In genomic region chr16:49504626-49505025, GRCh38 we compare ENCODE assay signal across 21 cellular contexts.
A peak's percentile ranks its signal among the peaks of the same experiment; 100 is the strongest.
DNase-seq lines count a peak whose midpoint lies in the region; ATAC-seq, FAIRE-seq and TF ChIP-seq lines count a peak whose summit lies in the region.
"Had no signal": no experiment of that assay in that cellular context is flagged by ENCODE, and none has a peak within 500 bp of the region (broad histone marks: within the 10 kb centered on the region; RNA-seq: fewer than 3 reads in every experiment).

No MANE protein-coding gene starts in this region.

- no peaks in the 10 kb centered on the region for H3K79me2 ChIP-seq in HepG2 (ENCODE audit: insufficient read depth, low read length)
- no peaks in the 10 kb centered on the region for H3K79me2 ChIP-seq in PC-3 (ENCODE audit: low read length)

- TF ChIP-seq EP300 in HepG2 (IDR thresholded peaks at IDR 0.05; ENCODE audit: low read depth in 2 of 2, low read length in 2 of 2) (no peak), HepG2 (CRISPR knock-in tag; IDR thresholded peaks at IDR 0.05; ENCODE audit: borderline replicate concordance) (no peak)

- H3K9ac ChIP-seq in HepG2 (ENCODE audit: insufficient read depth, low read depth, low read length) (no peak overlapping the region), PC-3 (ENCODE audit: low read length) (no peak overlapping the region)
- H3K9ac ChIP-seq: SK-N-SH had no signal

- DNase-seq in HepG2 (ENCODE audit: low spot score), result no peak
- DNase-seq in right lobe of liver, result no peak
- DNase-seq in RWPE2 (ENCODE audit: low spot score), result peak; percentile 15
- DNase-seq in mesenteric fat pad (ENCODE audit: low spot score), result peak; percentile 60
- no peak for DNase-seq in DMS153 (lab: John Stamatoyannopoulos, UW)
- DNase-seq in PC-3, result no peak
- no peak for DNase-seq in omental fat pad (ENCODE audit: low spot score)
- DNase-seq: Calu3, DND-41, Karpas-422, NCI-H1092, NCI-H1436 treated with DMSO at 0.1 percent for 48 hours, NCI-H2029 treated with DMSO at 0.1 percent for 48 hours, NCI-H446 treated with DMSO at 0.1 percent for 48 hours, NCI-H526 treated with DMSO at 0.1 percent for 48 hours, SK-N-SH, SW 1271 had no signal

- POLR2A ChIA-PET in HepG2 (lab: Yijun Ruan, JAX) (no interaction called here), PC-3 (lab: Charles Lee; ENCODE audit: unreplicated experiment) (no interaction called here)

- H3K4me1 ChIP-seq in HepG2 (ENCODE audit: insufficient read depth, low read length) (peaks cover 22% of the 10 kb centered on the region), right lobe of liver (peaks cover 0 to 13% (median 0%) of the 10 kb centered on the region in 4 donors), RWPE2 (ENCODE audit: insufficient read depth, poor library complexity, severe bottlenecking) (no peaks in the 10 kb centered on the region), PC-3 (ENCODE audit: insufficient read depth, low read length) (no peaks in the 10 kb centered on the region)

- no peak for TF ChIP-seq CTCF in HepG2 (CRISPR knock-in tag; IDR thresholded peaks at IDR 0.05)
- TF ChIP-seq CTCF in right lobe of liver (IDR thresholded peaks at IDR 0.05), result no peak
- no peak for TF ChIP-seq CTCF in RWPE2 (IDR thresholded peaks at IDR 0.05; ENCODE audit: poor library complexity, severe bottlenecking)
- TF ChIP-seq CTCF in PC-3 (conservative IDR thresholded peaks at IDR 0.05; ENCODE audit: low read depth, low read length), result no peak
- TF ChIP-seq CTCF in omental fat pad (IDR thresholded peaks at IDR 0.05), result no peak

- no peaks in the 10 kb centered on the region for H4K20me1 ChIP-seq in HepG2 (ENCODE audit: insufficient read depth, low read length)
- H4K20me1 ChIP-seq in PC-3 (ENCODE audit: low read length), result no peaks in the 10 kb centered on the region

- WGBS in HepG2 (ENCODE audit: low lambda C conversion rate), result 80% methylated on average over 2 of the region's 2 CpGs
- WGBS in right lobe of liver (ENCODE audit: insufficient coverage, low coverage, low lambda C conversion rate, missing lambda C conversion rate), result no CpG with 5 or more reads among the region's 2 CpGs

- H3K27me3 ChIP-seq in HepG2 (ENCODE audit: control insufficient read depth in 1 of 2, insufficient read depth in 2 of 2, low read length in 2 of 2), result no peaks in the 10 kb centered on the region; a peak in 1 of 5 replicates
- H3K27me3 ChIP-seq in right lobe of liver, result no peaks in the 10 kb centered on the region
- H3K27me3 ChIP-seq in RWPE2 (ENCODE audit: insufficient read depth, poor library complexity, severe bottlenecking), result peaks cover 3% of the 10 kb centered on the region
- no peaks in the 10 kb centered on the region for H3K27me3 ChIP-seq in PC-3 (ENCODE audit: low read length)
- H3K27me3 ChIP-seq: Peyer's patch had no signal

- no peak for TF ChIP-seq POLR2A in HepG2 (IDR thresholded peaks at IDR 0.05; ENCODE audit: insufficient read depth in 1 of 2, low read depth in 2 of 2, low read length in 2 of 2)
- no peak for TF ChIP-seq POLR2A in right lobe of liver (IDR thresholded peaks at IDR 0.05)

- H3K4me2 ChIP-seq in HepG2 (ENCODE audit: low read depth, low read length) (no peak overlapping the region), PC-3 (ENCODE audit: low read length) (no peak overlapping the region)
- H3K4me2 ChIP-seq: SK-N-SH had no signal

- no peaks in the 10 kb centered on the region for H3K9me3 ChIP-seq in HepG2 (ENCODE audit: low read length)
- H3K9me3 ChIP-seq in right lobe of liver, result no peaks in the 10 kb centered on the region
- H3K9me3 ChIP-seq in RWPE2 (ENCODE audit: severe bottlenecking), result no peaks in the 10 kb centered on the region
- no peaks in the 10 kb centered on the region for H3K9me3 ChIP-seq in PC-3 (ENCODE audit: low read length)
- H3K9me3 ChIP-seq: Peyer's patch, SK-N-SH had no signal

- no peak overlapping the region for H3K27ac ChIP-seq in HepG2 (ENCODE audit: extremely low read length, insufficient read depth, low read length)
- no peak overlapping the region for H3K27ac ChIP-seq in right lobe of liver
- H3K27ac ChIP-seq in RWPE2 (ENCODE audit: poor library complexity, severe bottlenecking), result no peak overlapping the region
- no peak overlapping the region for H3K27ac ChIP-seq in PC-3 (ENCODE audit: low read length)
- H3K27ac ChIP-seq: Peyer's patch had no signal

- H3K4me3 ChIP-seq in HepG2 (replicated peaks in 1 of 3; ENCODE audit: insufficient read depth in 1 of 3, low read depth in 2 of 3, low read length in 3 of 3), result no peak overlapping the region
- H3K4me3 ChIP-seq in right lobe of liver, result no peak overlapping the region
- no peak overlapping the region for H3K4me3 ChIP-seq in RWPE2 (ENCODE audit: severe bottlenecking)
- no peak overlapping the region for H3K4me3 ChIP-seq in PC-3 (ENCODE audit: low read length)
- H3K4me3 ChIP-seq: Peyer's patch had no signal

- H3F3A ChIP-seq in PC-3 (ENCODE audit: low read length, unreplicated experiment), result no peaks in the 10 kb centered on the region

- H3K36me3 ChIP-seq in HepG2 (replicated peaks in 1 of 2; ENCODE audit: control insufficient read depth in 1 of 2, insufficient read depth in 2 of 2, low read length in 2 of 2), result no peaks in the 10 kb centered on the region
- H3K36me3 ChIP-seq in right lobe of liver, result no peaks in the 10 kb centered on the region
- H3K36me3 ChIP-seq in RWPE2 (ENCODE audit: low read depth), result no peaks in the 10 kb centered on the region
- H3K36me3 ChIP-seq in PC-3 (ENCODE audit: low read depth, low read length), result no peaks in the 10 kb centered on the region
- H3K36me3 ChIP-seq: Peyer's patch had no signal

- BruUV-seq in HepG2 (replicated peaks; lab: Mats Ljungman, UMichigan), result no TSS peak
- BruUV-seq in PC-3 (replicated peaks; lab: Mats Ljungman, UMichigan), result no TSS peak

- ATAC-seq in HepG2 (no peak), right lobe of liver (no peak), RWPE2 (ENCODE audit: low read depth) (no peak), PC-3 (no peak), omental fat pad (ENCODE audit: low FRiP score) (no peak)
- ATAC-seq: HCT116 had no signal

- no peak overlapping the region for H2AFZ ChIP-seq in HepG2 (ENCODE audit: low read length)
- no peak overlapping the region for H2AFZ ChIP-seq in PC-3 (ENCODE audit: low read length)

- intact Hi-C loops in HepG2 (cut with micrococcal nuclease; ENCODE audit: unreplicated experiment) (no loop called here), right lobe of liver (cut with DNase I) (no loop called here), PC-3 (cut with micrococcal nuclease) (no loop called here)

- no peaks in the 10 kb centered on the region for H3K9me2 ChIP-seq in PC-3 (replicated peaks; ENCODE audit: low read length)
- H3K9me2 ChIP-seq: SK-N-SH had no signal

- CTCF ChIA-PET in HepG2 (lab: Yijun Ruan, JAX; ENCODE audit: low intra/inter-chr PET ratio, low total read pairs) (no interaction called here), PC-3 (lab: Charles Lee) (no interaction called here)

- TF ChIP-seq RAD21 in HepG2 (CRISPR knock-in tag; IDR thresholded peaks at IDR 0.05), result no peak

- no peak for FAIRE-seq in HepG2 (lab: Jason Lieb, UNC)
- FAIRE-seq: GM19239, H1 had no signal

- in situ Hi-C loops in HepG2 (cut with HindIII; ENCODE audit: extremely low pct_ligation_motif_present, low pct_unique_long_range_greater_than_20kb), result no loop called here

TF ChIP-seq in HepG2, 621 proteins besides CTCF, POLR2A, EP300 and RAD21 (continues in another document):
- no peak for TF ChIP-seq ZNF788 (CRISPR knock-in tag; IDR thresholded peaks at IDR 0.05; ENCODE audit: borderline replicate concordance)
- TF ChIP-seq, protein P1, sequence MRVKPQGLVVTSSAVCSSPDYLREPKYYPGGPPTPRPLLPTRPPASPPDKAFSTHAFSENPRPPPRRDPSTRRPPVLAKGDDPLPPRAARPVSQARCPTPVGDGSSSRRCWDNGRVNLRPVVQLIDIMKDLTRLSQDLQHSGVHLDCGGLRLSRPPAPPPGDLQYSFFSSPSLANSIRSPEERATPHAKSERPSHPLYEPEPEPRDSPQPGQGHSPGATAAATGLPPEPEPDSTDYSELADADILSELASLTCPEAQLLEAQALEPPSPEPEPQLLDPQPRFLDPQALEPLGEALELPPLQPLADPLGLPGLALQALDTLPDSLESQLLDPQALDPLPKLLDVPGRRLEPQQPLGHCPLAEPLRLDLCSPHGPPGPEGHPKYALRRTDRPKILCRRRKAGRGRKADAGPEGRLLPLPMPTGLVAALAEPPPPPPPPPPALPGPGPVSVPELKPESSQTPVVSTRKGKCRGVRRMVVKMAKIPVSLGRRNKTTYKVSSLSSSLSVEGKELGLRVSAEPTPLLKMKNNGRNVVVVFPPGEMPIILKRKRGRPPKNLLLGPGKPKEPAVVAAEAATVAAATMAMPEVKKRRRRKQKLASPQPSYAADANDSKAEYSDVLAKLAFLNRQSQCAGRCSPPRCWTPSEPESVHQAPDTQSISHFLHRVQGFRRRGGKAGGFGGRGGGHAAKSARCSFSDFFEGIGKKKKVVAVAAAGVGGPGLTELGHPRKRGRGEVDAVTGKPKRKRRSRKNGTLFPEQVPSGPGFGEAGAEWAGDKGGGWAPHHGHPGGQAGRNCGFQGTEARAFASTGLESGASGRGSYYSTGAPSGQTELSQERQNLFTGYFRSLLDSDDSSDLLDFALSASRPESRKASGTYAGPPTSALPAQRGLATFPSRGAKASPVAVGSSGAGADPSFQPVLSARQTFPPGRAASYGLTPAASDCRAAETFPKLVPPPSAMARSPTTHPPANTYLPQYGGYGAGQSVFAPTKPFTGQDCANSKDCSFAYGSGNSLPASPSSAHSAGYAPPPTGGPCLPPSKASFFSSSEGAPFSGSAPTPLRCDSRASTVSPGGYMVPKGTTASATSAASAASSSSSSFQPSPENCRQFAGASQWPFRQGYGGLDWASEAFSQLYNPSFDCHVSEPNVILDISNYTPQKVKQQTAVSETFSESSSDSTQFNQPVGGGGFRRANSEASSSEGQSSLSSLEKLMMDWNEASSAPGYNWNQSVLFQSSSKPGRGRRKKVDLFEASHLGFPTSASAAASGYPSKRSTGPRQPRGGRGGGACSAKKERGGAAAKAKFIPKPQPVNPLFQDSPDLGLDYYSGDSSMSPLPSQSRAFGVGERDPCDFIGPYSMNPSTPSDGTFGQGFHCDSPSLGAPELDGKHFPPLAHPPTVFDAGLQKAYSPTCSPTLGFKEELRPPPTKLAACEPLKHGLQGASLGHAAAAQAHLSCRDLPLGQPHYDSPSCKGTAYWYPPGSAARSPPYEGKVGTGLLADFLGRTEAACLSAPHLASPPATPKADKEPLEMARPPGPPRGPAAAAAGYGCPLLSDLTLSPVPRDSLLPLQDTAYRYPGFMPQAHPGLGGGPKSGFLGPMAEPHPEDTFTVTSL (CRISPR knock-in tag; IDR thresholded peaks at IDR 0.05; ENCODE audit: borderline replicate concordance), result no peak

Comparison
In these comparisons a context has a peak if more than half of its experiments do, and no peak if none do; other contexts are left out.
1. DNase-seq: peak in RWPE2 (single experiment) and mesenteric fat pad (single experiment); none in HepG2 (single experiment), right lobe of liver (0 of 3), DMS153 (single experiment), PC-3 (single experiment) and omental fat pad (single experiment).